ENCODE assay signal across 1 cellular context in the genomic region with DNA sequence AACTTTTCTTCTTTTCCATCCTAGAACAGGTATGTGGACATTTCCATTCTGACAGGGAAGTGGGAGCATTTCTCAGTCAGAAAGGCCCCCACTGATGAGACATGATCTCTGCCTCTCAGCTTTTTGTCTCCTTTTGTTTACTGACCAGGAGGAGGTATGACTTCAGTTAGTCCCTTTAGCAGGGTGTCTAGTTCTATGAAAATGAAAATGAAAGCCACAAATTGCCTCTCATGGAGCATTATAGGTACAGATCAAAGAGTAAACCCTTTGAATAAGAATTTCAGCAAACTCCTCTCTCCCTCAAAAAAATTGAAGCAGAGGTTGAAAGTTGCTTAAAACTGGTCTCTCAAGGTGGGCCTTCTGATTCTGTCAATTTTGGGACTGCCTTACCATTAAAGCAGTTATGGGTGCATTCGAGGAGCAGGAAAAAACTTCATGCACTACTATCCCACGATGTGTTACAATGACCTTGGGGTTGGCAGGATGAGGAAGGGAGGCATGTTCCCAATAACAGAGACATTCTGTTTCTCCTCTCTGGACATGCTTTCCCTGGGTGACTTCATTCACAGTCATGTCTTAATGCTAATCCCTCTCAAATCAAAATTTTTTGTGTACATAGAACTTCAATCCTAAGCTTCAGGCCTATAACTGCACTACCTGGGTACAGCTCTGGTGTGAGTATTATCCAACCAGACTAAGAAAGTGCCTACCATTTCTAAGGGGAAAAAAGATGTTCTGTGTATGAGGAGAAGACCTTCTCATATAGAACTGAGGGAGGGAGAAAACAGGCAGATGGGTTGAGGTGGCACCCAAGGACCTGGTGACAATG.
TF ChIP-seq lines count a peak whose summit lies in the region.

No MANE protein-coding gene starts in this region.

TF ChIP-seq in GM12878, 131 proteins besides CTCF, POLR2A, EP300 and RAD21 (continued from another document and continues in another):
- TF ChIP-seq JUNB (IDR thresholded peaks at IDR 0.05), result no peak
- TF ChIP-seq ASH2L (IDR thresholded peaks at IDR 0.05; ENCODE audit: borderline replicate concordance, low read depth), result 0 out of 2 replicates have a peak, but pooled peaks have one; percentile 58
- TF ChIP-seq CREM (IDR thresholded peaks at IDR 0.05; ENCODE audit: low read depth), result no peak
- 0 out of 2 replicates have a peak, but pooled peaks have one; percentile 14 for TF ChIP-seq ZBTB11 (CRISPR knock-in tag; IDR thresholded peaks at IDR 0.05)
- no peak for TF ChIP-seq CEBPB (IDR thresholded peaks at IDR 0.05; ENCODE audit: borderline replicate concordance in 1 of 2, low read depth in 2 of 2, low read length in 2 of 2)
- no peak for TF ChIP-seq KLF5 (IDR thresholded peaks at IDR 0.05; ENCODE audit: partially characterized antibody)
- TF ChIP-seq, protein P1, sequence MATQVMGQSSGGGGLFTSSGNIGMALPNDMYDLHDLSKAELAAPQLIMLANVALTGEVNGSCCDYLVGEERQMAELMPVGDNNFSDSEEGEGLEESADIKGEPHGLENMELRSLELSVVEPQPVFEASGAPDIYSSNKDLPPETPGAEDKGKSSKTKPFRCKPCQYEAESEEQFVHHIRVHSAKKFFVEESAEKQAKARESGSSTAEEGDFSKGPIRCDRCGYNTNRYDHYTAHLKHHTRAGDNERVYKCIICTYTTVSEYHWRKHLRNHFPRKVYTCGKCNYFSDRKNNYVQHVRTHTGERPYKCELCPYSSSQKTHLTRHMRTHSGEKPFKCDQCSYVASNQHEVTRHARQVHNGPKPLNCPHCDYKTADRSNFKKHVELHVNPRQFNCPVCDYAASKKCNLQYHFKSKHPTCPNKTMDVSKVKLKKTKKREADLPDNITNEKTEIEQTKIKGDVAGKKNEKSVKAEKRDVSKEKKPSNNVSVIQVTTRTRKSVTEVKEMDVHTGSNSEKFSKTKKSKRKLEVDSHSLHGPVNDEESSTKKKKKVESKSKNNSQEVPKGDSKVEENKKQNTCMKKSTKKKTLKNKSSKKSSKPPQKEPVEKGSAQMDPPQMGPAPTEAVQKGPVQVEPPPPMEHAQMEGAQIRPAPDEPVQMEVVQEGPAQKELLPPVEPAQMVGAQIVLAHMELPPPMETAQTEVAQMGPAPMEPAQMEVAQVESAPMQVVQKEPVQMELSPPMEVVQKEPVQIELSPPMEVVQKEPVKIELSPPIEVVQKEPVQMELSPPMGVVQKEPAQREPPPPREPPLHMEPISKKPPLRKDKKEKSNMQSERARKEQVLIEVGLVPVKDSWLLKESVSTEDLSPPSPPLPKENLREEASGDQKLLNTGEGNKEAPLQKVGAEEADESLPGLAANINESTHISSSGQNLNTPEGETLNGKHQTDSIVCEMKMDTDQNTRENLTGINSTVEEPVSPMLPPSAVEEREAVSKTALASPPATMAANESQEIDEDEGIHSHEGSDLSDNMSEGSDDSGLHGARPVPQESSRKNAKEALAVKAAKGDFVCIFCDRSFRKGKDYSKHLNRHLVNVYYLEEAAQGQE (IDR thresholded peaks at IDR 0.05; ENCODE audit: low read depth, low read length), result no peak
- TF ChIP-seq KAT2A (conservative IDR thresholded peaks at IDR 0.05; ENCODE audit: control insufficient read depth, low read depth, low read length), result no peak
- no peak for TF ChIP-seq SIX5 (IDR thresholded peaks at IDR 0.05; ENCODE audit: low read depth, low read length, severe bottlenecking)
- no peak for TF ChIP-seq NFXL1 (IDR thresholded peaks at IDR 0.05; ENCODE audit: borderline replicate concordance)
- TF ChIP-seq YBX1 (IDR thresholded peaks at IDR 0.05), result no peak
- no peak for TF ChIP-seq SRF (IDR thresholded peaks at IDR 0.05; ENCODE audit: low read depth in 2 of 2, low read length in 2 of 2)
- no peak for TF ChIP-seq MYB (IDR thresholded peaks at IDR 0.05; ENCODE audit: borderline replicate concordance, low read depth, low read length)
- TF ChIP-seq GATAD2B (conservative IDR thresholded peaks at IDR 0.05; ENCODE audit: low read depth), result no peak
- no peak for TF ChIP-seq STAT3 (IDR thresholded peaks at IDR 0.05; ENCODE audit: low read depth, low read length)
- no peak for TF ChIP-seq IRF5 (IDR thresholded peaks at IDR 0.05; ENCODE audit: borderline replicate concordance)
- no peak for TF ChIP-seq BRCA1 (IDR thresholded peaks at IDR 0.05; ENCODE audit: low read depth, low read length)
- TF ChIP-seq TARDBP (IDR thresholded peaks at IDR 0.05; ENCODE audit: borderline replicate concordance), result no peak
- TF ChIP-seq HDGF (IDR thresholded peaks at IDR 0.05), result no peak
- TF ChIP-seq MTA2 (IDR thresholded peaks at IDR 0.05; ENCODE audit: low read depth), result no peak
- TF ChIP-seq IKZF2 (IDR thresholded peaks at IDR 0.05), result peak in 1 of 2 experiments; percentile 10; a peak in 1 of 4 replicates
- TF ChIP-seq DPF2 (IDR thresholded peaks at IDR 0.05), result no peak
- no peak for TF ChIP-seq E4F1 (IDR thresholded peaks at IDR 0.05; ENCODE audit: borderline replicate concordance, partially characterized antibody)
- no peak for TF ChIP-seq ZNF274 (IDR thresholded peaks at IDR 0.05; ENCODE audit: insufficient read depth, insufficient read length)
- peak; percentile 55; the same call in 1 of the 2 replicates for TF ChIP-seq TCF7 (IDR thresholded peaks at IDR 0.05; ENCODE audit: borderline replicate concordance)
- TF ChIP-seq RELB (IDR thresholded peaks at IDR 0.05; ENCODE audit: low read depth), result no peak
- TF ChIP-seq ZNF384 (IDR thresholded peaks at IDR 0.05; ENCODE audit: borderline replicate concordance, low read depth, low read length), result no peak
- peak; percentile 53 for TF ChIP-seq RUNX3 (IDR thresholded peaks at IDR 0.05; ENCODE audit: low read length)
- no peak for TF ChIP-seq NR2C2 (IDR thresholded peaks at IDR 0.05; ENCODE audit: borderline replicate concordance, control insufficient read depth, insufficient read length, low read depth)
- TF ChIP-seq JUND (IDR thresholded peaks at IDR 0.05; ENCODE audit: low read depth, low read length), result no peak
- TF ChIP-seq, protein P2, sequence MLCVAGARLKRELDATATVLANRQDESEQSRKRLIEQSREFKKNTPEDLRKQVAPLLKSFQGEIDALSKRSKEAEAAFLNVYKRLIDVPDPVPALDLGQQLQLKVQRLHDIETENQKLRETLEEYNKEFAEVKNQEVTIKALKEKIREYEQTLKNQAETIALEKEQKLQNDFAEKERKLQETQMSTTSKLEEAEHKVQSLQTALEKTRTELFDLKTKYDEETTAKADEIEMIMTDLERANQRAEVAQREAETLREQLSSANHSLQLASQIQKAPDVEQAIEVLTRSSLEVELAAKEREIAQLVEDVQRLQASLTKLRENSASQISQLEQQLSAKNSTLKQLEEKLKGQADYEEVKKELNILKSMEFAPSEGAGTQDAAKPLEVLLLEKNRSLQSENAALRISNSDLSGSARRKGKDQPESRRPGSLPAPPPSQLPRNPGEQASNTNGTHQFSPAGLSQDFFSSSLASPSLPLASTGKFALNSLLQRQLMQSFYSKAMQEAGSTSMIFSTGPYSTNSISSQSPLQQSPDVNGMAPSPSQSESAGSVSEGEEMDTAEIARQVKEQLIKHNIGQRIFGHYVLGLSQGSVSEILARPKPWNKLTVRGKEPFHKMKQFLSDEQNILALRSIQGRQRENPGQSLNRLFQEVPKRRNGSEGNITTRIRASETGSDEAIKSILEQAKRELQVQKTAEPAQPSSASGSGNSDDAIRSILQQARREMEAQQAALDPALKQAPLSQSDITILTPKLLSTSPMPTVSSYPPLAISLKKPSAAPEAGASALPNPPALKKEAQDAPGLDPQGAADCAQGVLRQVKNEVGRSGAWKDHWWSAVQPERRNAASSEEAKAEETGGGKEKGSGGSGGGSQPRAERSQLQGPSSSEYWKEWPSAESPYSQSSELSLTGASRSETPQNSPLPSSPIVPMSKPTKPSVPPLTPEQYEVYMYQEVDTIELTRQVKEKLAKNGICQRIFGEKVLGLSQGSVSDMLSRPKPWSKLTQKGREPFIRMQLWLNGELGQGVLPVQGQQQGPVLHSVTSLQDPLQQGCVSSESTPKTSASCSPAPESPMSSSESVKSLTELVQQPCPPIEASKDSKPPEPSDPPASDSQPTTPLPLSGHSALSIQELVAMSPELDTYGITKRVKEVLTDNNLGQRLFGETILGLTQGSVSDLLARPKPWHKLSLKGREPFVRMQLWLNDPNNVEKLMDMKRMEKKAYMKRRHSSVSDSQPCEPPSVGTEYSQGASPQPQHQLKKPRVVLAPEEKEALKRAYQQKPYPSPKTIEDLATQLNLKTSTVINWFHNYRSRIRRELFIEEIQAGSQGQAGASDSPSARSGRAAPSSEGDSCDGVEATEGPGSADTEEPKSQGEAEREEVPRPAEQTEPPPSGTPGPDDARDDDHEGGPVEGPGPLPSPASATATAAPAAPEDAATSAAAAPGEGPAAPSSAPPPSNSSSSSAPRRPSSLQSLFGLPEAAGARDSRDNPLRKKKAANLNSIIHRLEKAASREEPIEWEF (IDR thresholded peaks at IDR 0.05; ENCODE audit: insufficient replicate concordance, low read depth, low read length), result no peak
